29 cellular contexts compared by ENCODE assay signal in genomic region chr15:22916606-22917350, GRCh38.
"Had no signal": no experiment of that assay in that cellular context is flagged by ENCODE, and none has a peak within 500 bp of the region (broad histone marks: within the 10 kb centered on the region; RNA-seq: fewer than 3 reads in every experiment).

No MANE protein-coding gene starts in this region.

- H3K36me3 Mint-ChIP-seq: activated naive CD8-positive, alpha-beta T cell treated with anti-CD3 and anti-CD28 coated beads for 36 hours had no signal

- DNase-seq: activated CD4-positive, alpha-beta T cell treated with anti-CD3 and anti-CD28 coated beads for 48 hours; activated CD4-positive, alpha-beta T cell treated with anti-CD3 and anti-CD28 coated beads, Interleukin-2, amount 50 U/mL, for 48 hours; activated CD8-positive, alpha-beta memory T cell treated with anti-CD3 and anti-CD28 coated beads for 24 hours; activated effector memory CD4-positive, alpha-beta T cell treated with anti-CD3 and anti-CD28 coated beads, Interleukin-2, amount 50 U/mL, for 16 hours; activated naive CD4-positive, alpha-beta T cell treated with anti-CD3 and anti-CD28 coated beads for 36 hours; activated naive CD8-positive, alpha-beta T cell treated with anti-CD3 and anti-CD28 coated beads for 36 hours; brain microvascular endothelial cell; cortex of kidney; effector memory CD8-positive, alpha-beta T cell; esophagus squamous epithelium; foreskin melanocyte; heart right ventricle; kidney glomerular epithelial cell; left lung; mesendoderm; mucosa of descending colon; nucleus accumbens; psoas muscle; stimulated activated CD4-positive, alpha-beta T cell treated with anti-CD3 and anti-CD28 coated beads, Interleukin-15, amount 100 ng/mL, for 24 hours; stimulated activated CD4-positive, alpha-beta T cell treated with anti-CD3 and anti-CD28 coated beads, Interleukin-2, amount 100 ng/mL, for 24 hours; stimulated activated naive B cell treated with anti-CD40 and anti-IgM and Interleukin-4, amounts not matched to agents 10 μg/mL and 1 μg/mL and 100 μg/mL, for 72 hours; stomach; T-helper 1 cell; tibial artery had no signal

- H3K4me1 ChIP-seq: heart right ventricle, left lung, pancreas, psoas muscle, stomach, tibial artery had no signal

- H3K27ac Mint-ChIP-seq: activated naive CD4-positive, alpha-beta T cell treated with anti-CD3 and anti-CD28 coated beads for 36 hours; activated naive CD8-positive, alpha-beta T cell treated with anti-CD3 and anti-CD28 coated beads for 36 hours; activated T-helper 1 cell treated with anti-CD3 and anti-CD28 coated beads, Interleukin-12 subunit alpha, Interleukin-12 subunit beta, Interleukin-2, Interleukin-4 antibody, amounts not matched to agents 30 ng/mL and 10 ng/mL and 1 ng/mL, durations not matched to agents 14 hours and 24 hours and 36 hours; effector memory CD8-positive, alpha-beta T cell; stimulated activated naive B cell treated with anti-CD40 and anti-IgM and Interleukin-4, amounts not matched to agents 10 μg/mL and 1 μg/mL and 100 μg/mL, for 72 hours; T-helper 2 cell treated with Interferon-gamma antibody and Interleukin-4, amounts not matched to agents 5 μg/mL and 100 μg/mL, for 36 hours had no signal

- H3K27me3 ChIP-seq: brain microvascular endothelial cell, esophagus squamous epithelium, heart right ventricle, left lung, pancreas, stomach, tibial artery had no signal

- H3K27ac ChIP-seq: brain microvascular endothelial cell, esophagus squamous epithelium, heart right ventricle, left lung, pancreas, psoas muscle, stomach, tibial artery had no signal

- H3K4me3 Mint-ChIP-seq: activated naive CD4-positive, alpha-beta T cell treated with anti-CD3 and anti-CD28 coated beads for 36 hours; activated naive CD8-positive, alpha-beta T cell treated with anti-CD3 and anti-CD28 coated beads for 36 hours; activated T-helper 1 cell treated with anti-CD3 and anti-CD28 coated beads, Interleukin-12 subunit alpha, Interleukin-12 subunit beta, Interleukin-2, Interleukin-4 antibody, amounts not matched to agents 30 ng/mL and 10 ng/mL and 1 ng/mL, durations not matched to agents 14 hours and 24 hours and 36 hours; effector memory CD8-positive, alpha-beta T cell; stimulated activated naive B cell treated with anti-CD40 and anti-IgM and Interleukin-4, amounts not matched to agents 10 μg/mL and 1 μg/mL and 100 μg/mL, for 72 hours; T-helper 2 cell treated with Interferon-gamma antibody and Interleukin-4, amounts not matched to agents 5 μg/mL and 100 μg/mL, for 36 hours had no signal

- H3K4me3 ChIP-seq: esophagus squamous epithelium, heart right ventricle, left lung, lung, mucosa of descending colon, pancreas, psoas muscle, smooth muscle cell, stomach, tibial artery had no signal

- H3K9me3 ChIP-seq: esophagus squamous epithelium, heart right ventricle, left lung, mucosa of descending colon, pancreas, psoas muscle, stomach, tibial artery had no signal

- H3K9me3 Mint-ChIP-seq: activated naive CD4-positive, alpha-beta T cell treated with anti-CD3 and anti-CD28 coated beads for 36 hours; activated naive CD8-positive, alpha-beta T cell treated with anti-CD3 and anti-CD28 coated beads for 36 hours; activated T-helper 1 cell treated with anti-CD3 and anti-CD28 coated beads, Interleukin-12 subunit alpha, Interleukin-12 subunit beta, Interleukin-2, Interleukin-4 antibody, amounts not matched to agents 30 ng/mL and 10 ng/mL and 1 ng/mL, durations not matched to agents 14 hours and 24 hours and 36 hours; effector memory CD8-positive, alpha-beta T cell; stimulated activated naive B cell treated with anti-CD40 and anti-IgM and Interleukin-4, amounts not matched to agents 10 μg/mL and 1 μg/mL and 100 μg/mL, for 72 hours; T-helper 2 cell treated with Interferon-gamma antibody and Interleukin-4, amounts not matched to agents 5 μg/mL and 100 μg/mL, for 36 hours had no signal

- H3K4me1 Mint-ChIP-seq: activated naive CD8-positive, alpha-beta T cell treated with anti-CD3 and anti-CD28 coated beads for 36 hours had no signal

- H3K4me2 ChIP-seq: smooth muscle cell had no signal

- H3K27me3 Mint-ChIP-seq: activated naive CD8-positive, alpha-beta T cell treated with anti-CD3 and anti-CD28 coated beads for 36 hours; effector memory CD8-positive, alpha-beta T cell; stimulated activated naive B cell treated with anti-CD40 and anti-IgM and Interleukin-4, amounts not matched to agents 10 μg/mL and 1 μg/mL and 100 μg/mL, for 72 hours had no signal
